Comparison of ENCODE assay signal across 8 cellular contexts in the genomic region with DNA sequence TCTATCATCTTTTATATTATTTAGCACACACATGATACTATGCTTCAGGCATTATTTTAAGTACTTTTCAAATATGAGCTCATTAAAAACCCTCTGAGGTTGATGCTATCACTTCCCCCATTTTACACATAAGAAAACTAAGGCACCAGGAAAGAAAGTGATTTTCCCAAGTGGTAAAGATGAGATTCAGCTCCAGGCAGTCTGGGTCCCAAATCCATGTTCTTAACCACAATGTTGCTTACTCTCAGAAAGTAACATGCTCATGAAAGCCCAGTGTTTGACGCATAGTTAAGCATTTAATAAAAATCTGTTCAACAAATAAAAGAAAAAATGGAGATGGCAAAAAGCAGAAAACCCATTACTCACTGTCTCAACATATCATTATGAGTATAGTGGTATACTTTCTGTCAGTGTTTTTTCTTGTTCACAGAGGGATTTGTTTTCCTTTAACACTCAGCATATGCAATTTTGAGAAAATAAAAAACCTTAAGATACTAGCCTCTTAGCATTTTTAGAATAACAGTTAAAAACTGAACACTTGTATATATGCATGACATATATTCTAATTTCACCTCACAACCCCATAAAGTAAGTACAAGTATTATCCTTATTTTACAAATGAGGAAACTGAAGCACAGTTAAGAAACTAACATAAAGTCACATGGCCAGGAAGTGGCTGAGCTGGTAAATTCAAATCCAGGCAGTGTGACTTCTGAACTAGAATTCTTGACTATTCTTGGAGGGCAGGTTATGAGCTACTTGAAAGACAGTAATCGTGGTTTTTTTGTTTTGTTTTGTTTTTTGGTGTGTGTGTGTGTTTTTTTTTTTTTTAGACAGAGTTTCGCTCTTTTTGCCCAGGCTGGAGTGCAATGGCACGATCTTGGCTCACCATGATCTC. TPM values are rescaled to one million over a fixed set of nuclear protein-coding genes. Genes with fewer than 3 reads are reported as not detected.
DNase-seq lines count a peak whose midpoint lies in the region; ATAC-seq lines count a peak whose summit lies in the region.
"Had no signal": no experiment of that assay in that cellular context is flagged by ENCODE, and none has a peak within 500 bp of the region (broad histone marks: within the 10 kb centered on the region; RNA-seq: fewer than 3 reads in every experiment).

No MANE protein-coding gene starts in this region.

- no peak overlapping the region for H2AFZ ChIP-seq in trophoblast cell (ENCODE audit: insufficient read depth, low read length, poor library complexity)

- H3K4me1 ChIP-seq in trophoblast cell (ENCODE audit: control insufficient read depth in 1 of 2, insufficient read depth in 2 of 2, low read length in 2 of 2) = peaks cover 2% of the 10 kb centered on the region in 2 experiments
- H3K4me1 ChIP-seq: prostate gland had no signal

- no peak overlapping the region for H2BK5ac ChIP-seq in trophoblast cell (ENCODE audit: low read depth, low read length, poor library complexity)

- H3K36me3 Mint-ChIP-seq in T-helper 17 cell (ENCODE audit: low read depth) = no peaks in the 10 kb centered on the region

- no peak overlapping the region for H3K4me2 ChIP-seq in trophoblast cell (ENCODE audit: low read length)

- DNase-seq in T-helper 17 cell = no peak
- DNase-seq in trophoblast cell = no peak
- DNase-seq in NCI-H82 treated with DMSO at 0.1 percent for 48 hours (lab: John Stamatoyannopoulos, UW; ENCODE audit: unreplicated experiment) = no peak
- DNase-seq in AG20443 (ENCODE audit: low spot score) = no peak

- H3K4me3 Mint-ChIP-seq in T-helper 17 cell = peak overlapping the region; percentile 22

- H2BK12ac ChIP-seq in trophoblast cell (ENCODE audit: low read length) = no peak overlapping the region

- H3K23ac ChIP-seq in trophoblast cell (ENCODE audit: low read length) = no peak overlapping the region

- no peak overlapping the region for H2BK120ac ChIP-seq in trophoblast cell (ENCODE audit: insufficient read depth, low read length, poor library complexity)

- H3K4me1 Mint-ChIP-seq in T-helper 17 cell = peaks cover 10% of the 10 kb centered on the region

- peaks cover 2% of the 10 kb centered on the region for H3K79me2 ChIP-seq in trophoblast cell (ENCODE audit: control insufficient read depth, insufficient read depth, low read length, poor library complexity)

- no peak overlapping the region for H4K8ac ChIP-seq in trophoblast cell (ENCODE audit: low read depth, low read length)

- peak overlapping the region; percentile 59 for H3K18ac ChIP-seq in trophoblast cell (ENCODE audit: low read length)

- H4K12ac ChIP-seq in trophoblast cell (ENCODE audit: low read depth, low read length) = no peak overlapping the region

- peaks cover 5% of the 10 kb centered on the region for H3K27me3 Mint-ChIP-seq in T-helper 17 cell

- H2AK5ac ChIP-seq in trophoblast cell (ENCODE audit: low read length) = no peak overlapping the region

- no peak overlapping the region for H3K4ac ChIP-seq in trophoblast cell (ENCODE audit: low read depth, low read length)

- no peaks in the 10 kb centered on the region for H3K79me1 ChIP-seq in trophoblast cell (ENCODE audit: low read length)

- H3K36me3 ChIP-seq in trophoblast cell (ENCODE audit: control insufficient read depth in 1 of 2, insufficient read depth in 2 of 2, low read length in 2 of 2) = peaks cover 0 to 1% of the 10 kb centered on the region in 2 experiments
- H3K36me3 ChIP-seq: prostate gland had no signal

- H3K27ac Mint-ChIP-seq in T-helper 17 cell = peak overlapping the region; percentile 65

- no peaks in the 10 kb centered on the region for H3K27me3 ChIP-seq in trophoblast cell (ENCODE audit: insufficient read depth, low read length)

- ATAC-seq in GM19025 (IDR thresholded peaks at IDR 0.05; ENCODE audit: low read depth, unreplicated experiment) (peak; percentile 70), HG02678 (IDR thresholded peaks at IDR 0.05; ENCODE audit: unreplicated experiment) (peak; percentile 75), T-helper 17 cell (peak; percentile 56), HG02973 (IDR thresholded peaks at IDR 0.05; ENCODE audit: unreplicated experiment) (no peak)

- no peak overlapping the region for H3K4me3 ChIP-seq in trophoblast cell (ENCODE audit: low read depth, low read length)
- H3K4me3 ChIP-seq: prostate gland had no signal

- H4K91ac ChIP-seq in trophoblast cell (ENCODE audit: low read depth, low read length) = no peak overlapping the region

- H3K9me3 ChIP-seq in T-helper 17 cell (ENCODE audit: control insufficient read depth, low read length, poor library complexity, severe bottlenecking) = no peaks in the 10 kb centered on the region
- H3K9me3 ChIP-seq in trophoblast cell (ENCODE audit: insufficient read depth, low read depth, low read length) = no peaks in the 10 kb centered on the region
- H3K9me3 ChIP-seq: prostate gland had no signal

- 100% methylated on average over 1 of the region's 4 CpGs for WGBS in trophoblast cell (ENCODE audit: extremely low coverage, insufficient coverage, insufficient read length)

- no peak overlapping the region for H3K9ac ChIP-seq in trophoblast cell (ENCODE audit: low read length)

- no peak overlapping the region for H3K14ac ChIP-seq in trophoblast cell (ENCODE audit: low read length)

- H3K27ac ChIP-seq in trophoblast cell (ENCODE audit: low read depth, low read length) = no peak overlapping the region
- H3K27ac ChIP-seq: prostate gland had no signal

RNA-seq across cellular contexts. Expression of gene PEAK1, which starts 10.4 kb away (rescaled TPM):
- total RNA-seq in T-helper 17 cell = 10 to 100 TPM in 1 of 2 donors, 1 to 10 TPM in 1; 5.9 to 10.2 TPM
- polyA plus RNA-seq in trophoblast cell (2013) = 16.1 TPM in 2 replicates

RNA-seq across cellular contexts. Expression of gene HMG20A, which starts 11.2 kb away (rescaled TPM):
- 10 to 100 TPM; 22.3 to 30.6 TPM for total RNA-seq in T-helper 17 cell
- 32.7 and 35.4 TPM in 2 replicates for polyA plus RNA-seq in trophoblast cell (2013)
